ENCODE assay signal across 1 cellular context in genomic region chr16:69522041-69522578, GRCh38.
TF ChIP-seq lines count a peak whose summit lies in the region.

No MANE protein-coding gene starts in this region.

TF ChIP-seq in H1, 55 proteins besides CTCF, POLR2A, EP300 and RAD21:
- TF ChIP-seq CHD2 (IDR thresholded peaks at IDR 0.05; ENCODE audit: low read length) (no peak), GTF2F1 (IDR thresholded peaks at IDR 0.05; ENCODE audit: borderline replicate concordance, low read depth, low read length) (no peak), HDAC2 (IDR thresholded peaks at IDR 0.05; ENCODE audit: borderline replicate concordance in 1 of 2, low read depth in 2 of 2, low read length in 2 of 2) (no peak), TAF7 (optimal IDR thresholded peaks at IDR 0.05; ENCODE audit: borderline replicate concordance, low read depth, low read length) (no peak), BRCA1 (IDR thresholded peaks at IDR 0.05; ENCODE audit: low read depth, low read length) (no peak), CHD7 (IDR thresholded peaks at IDR 0.05; ENCODE audit: insufficient replicate concordance, low read length) (no peak), GABPA (IDR thresholded peaks at IDR 0.05; ENCODE audit: borderline replicate concordance, insufficient read depth, low read length) (no peak)
